In the genomic region with DNA sequence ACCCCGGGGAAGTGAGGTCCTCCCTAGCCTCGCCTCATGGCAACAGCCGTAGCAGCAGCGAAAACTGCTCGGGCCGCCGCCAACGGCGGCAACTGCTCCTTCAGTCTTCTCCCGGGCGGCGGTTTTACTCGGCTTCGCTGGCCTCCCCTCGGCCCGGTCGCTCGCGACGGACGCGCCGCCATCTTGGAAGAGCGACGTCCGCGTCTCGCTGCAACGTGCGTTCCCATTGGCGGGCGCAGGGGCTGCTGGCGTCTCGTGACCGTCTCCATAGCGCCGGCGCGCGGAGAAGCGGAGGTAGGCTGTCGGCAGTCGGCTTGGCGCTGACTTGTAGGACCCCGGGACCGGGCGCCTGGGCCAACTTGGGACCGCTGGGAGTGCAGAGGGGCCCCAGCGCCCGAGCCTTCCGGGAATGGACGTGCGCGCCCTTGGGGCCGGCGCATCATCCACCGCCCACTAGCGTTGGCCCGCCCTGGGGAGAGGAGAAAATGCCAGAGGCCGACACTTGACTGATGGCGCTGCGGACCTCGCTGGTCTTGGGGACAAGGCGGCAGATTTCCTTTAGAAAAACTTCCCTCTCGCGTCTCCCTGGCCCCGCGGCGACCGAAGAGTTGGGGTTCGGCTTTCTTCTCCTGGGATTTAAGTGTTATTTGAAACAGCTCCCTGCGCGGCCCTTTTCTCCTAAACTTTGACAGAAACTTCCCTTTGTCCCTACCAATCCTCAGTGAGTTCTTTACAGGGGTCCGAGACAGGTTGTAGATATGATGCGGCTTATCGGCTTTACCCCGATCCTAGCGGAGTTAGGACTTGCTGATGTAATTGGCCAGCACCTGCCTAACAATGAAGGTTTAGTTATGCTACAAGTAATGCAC, we compare ENCODE assay signal across 1 cellular context.
A peak's percentile ranks its signal among the peaks of the same experiment; 100 is the strongest.
TF ChIP-seq lines count a peak whose summit lies in the region.

A gene with protein sequence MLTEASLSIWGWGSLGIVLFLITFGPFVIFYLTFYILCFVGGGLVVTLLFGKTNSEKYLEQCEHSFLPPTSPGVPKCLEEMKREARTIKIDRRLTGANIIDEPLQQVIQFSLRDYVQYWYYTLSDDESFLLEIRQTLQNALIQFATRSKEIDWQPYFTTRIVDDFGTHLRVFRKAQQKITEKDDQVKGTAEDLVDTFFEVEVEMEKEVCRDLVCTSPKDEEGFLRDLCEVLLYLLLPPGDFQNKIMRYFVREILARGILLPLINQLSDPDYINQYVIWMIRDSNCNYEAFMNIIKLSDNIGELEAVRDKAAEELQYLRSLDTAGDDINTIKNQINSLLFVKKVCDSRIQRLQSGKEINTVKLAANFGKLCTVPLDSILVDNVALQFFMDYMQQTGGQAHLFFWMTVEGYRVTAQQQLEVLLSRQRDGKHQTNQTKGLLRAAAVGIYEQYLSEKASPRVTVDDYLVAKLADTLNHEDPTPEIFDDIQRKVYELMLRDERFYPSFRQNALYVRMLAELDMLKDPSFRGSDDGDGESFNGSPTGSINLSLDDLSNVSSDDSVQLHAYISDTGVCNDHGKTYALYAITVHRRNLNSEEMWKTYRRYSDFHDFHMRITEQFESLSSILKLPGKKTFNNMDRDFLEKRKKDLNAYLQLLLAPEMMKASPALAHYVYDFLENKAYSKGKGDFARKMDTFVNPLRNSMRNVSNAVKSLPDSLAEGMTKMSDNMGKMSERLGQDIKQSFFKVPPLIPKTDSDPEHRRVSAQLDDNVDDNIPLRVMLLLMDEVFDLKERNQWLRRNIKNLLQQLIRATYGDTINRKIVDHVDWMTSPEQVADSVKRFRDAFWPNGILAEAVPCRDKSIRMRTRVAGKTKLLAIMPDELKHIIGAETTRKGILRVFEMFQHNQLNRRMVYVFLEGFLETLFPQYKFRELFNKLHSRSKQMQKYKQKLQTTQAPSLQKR (minus strand): TSS at position 193 of the 869 bp plus-strand sequence. CDS start 199 bp downstream, outside the sequence.

TF ChIP-seq in HepG2, 621 proteins besides CTCF, POLR2A, EP300 and RAD21 (continued from another document and continues in another):
- TF ChIP-seq ZNF468 (CRISPR knock-in tag; IDR thresholded peaks at IDR 0.05) = 0 out of 2 replicates have a peak, but pooled peaks have one; percentile 51
- TF ChIP-seq ARNT (IDR thresholded peaks at IDR 0.05) = no peak
- TF ChIP-seq, protein P1, sequence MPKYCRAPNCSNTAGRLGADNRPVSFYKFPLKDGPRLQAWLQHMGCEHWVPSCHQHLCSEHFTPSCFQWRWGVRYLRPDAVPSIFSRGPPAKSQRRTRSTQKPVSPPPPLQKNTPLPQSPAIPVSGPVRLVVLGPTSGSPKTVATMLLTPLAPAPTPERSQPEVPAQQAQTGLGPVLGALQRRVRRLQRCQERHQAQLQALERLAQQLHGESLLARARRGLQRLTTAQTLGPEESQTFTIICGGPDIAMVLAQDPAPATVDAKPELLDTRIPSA (CRISPR knock-in tag; IDR thresholded peaks at IDR 0.05; ENCODE audit: borderline replicate concordance) = no peak
- peak; percentile 90 for TF ChIP-seq U2AF1 (optimal IDR thresholded peaks at IDR 0.05; ENCODE audit: low read depth, low read length)
- 0 out of 2 replicates have a peak, but pooled peaks have one; percentile 38 for TF ChIP-seq MIER2 (CRISPR knock-in tag; IDR thresholded peaks at IDR 0.05)
- TF ChIP-seq FOXC1 (CRISPR knock-in tag; IDR thresholded peaks at IDR 0.05; ENCODE audit: borderline replicate concordance) = peak; percentile 64; the same call in 1 of the 2 replicates
- TF ChIP-seq, protein P2, sequence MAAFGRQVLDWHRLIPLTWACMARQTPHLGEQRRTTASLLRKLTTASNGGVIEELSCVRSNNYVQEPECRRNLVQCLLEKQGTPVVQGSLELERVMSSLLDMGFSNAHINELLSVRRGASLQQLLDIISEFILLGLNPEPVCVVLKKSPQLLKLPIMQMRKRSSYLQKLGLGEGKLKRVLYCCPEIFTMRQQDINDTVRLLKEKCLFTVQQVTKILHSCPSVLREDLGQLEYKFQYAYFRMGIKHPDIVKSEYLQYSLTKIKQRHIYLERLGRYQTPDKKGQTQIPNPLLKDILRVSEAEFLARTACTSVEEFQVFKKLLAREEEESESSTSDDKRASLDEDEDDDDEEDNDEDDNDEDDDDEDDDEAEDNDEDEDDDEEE (CRISPR knock-in tag; IDR thresholded peaks at IDR 0.05) = no peak
- TF ChIP-seq NKX3-1 (CRISPR knock-in tag; IDR thresholded peaks at IDR 0.05) = peak; percentile 76
- peak; percentile 55 for TF ChIP-seq MTF2 (CRISPR knock-in tag; IDR thresholded peaks at IDR 0.05; ENCODE audit: borderline replicate concordance)
- no peak for TF ChIP-seq THYN1 (CRISPR knock-in tag; IDR thresholded peaks at IDR 0.05; ENCODE audit: borderline replicate concordance, low read depth)
- peak; percentile 83 for TF ChIP-seq ZSCAN9 (CRISPR knock-in tag; IDR thresholded peaks at IDR 0.05; ENCODE audit: borderline replicate concordance)
- 0 out of 2 replicates have a peak, but pooled peaks have one; percentile 52 for TF ChIP-seq ZNF839 (CRISPR knock-in tag; IDR thresholded peaks at IDR 0.05; ENCODE audit: borderline replicate concordance)
- 0 out of 2 replicates have a peak, but pooled peaks have one; percentile 59 for TF ChIP-seq ZSCAN30 (CRISPR knock-in tag; IDR thresholded peaks at IDR 0.05)
- no peak; the same call in none of the 2 replicates for TF ChIP-seq ATF1 (CRISPR knock-in tag; IDR thresholded peaks at IDR 0.05)
- TF ChIP-seq, protein P3, sequence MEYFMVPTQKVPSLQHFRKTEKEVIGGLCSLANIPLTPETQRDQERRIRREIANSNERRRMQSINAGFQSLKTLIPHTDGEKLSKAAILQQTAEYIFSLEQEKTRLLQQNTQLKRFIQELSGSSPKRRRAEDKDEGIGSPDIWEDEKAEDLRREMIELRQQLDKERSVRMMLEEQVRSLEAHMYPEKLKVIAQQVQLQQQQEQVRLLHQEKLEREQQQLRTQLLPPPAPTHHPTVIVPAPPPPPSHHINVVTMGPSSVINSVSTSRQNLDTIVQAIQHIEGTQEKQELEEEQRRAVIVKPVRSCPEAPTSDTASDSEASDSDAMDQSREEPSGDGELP (IDR thresholded peaks at IDR 0.05; ENCODE audit: borderline replicate concordance, low read depth) = peak; percentile 8; the same call in 1 of the 2 replicates
- TF ChIP-seq ZSCAN21 (CRISPR knock-in tag; IDR thresholded peaks at IDR 0.05; ENCODE audit: borderline replicate concordance) = peak; percentile 19; the same call in 1 of the 2 replicates
- TF ChIP-seq ELF1 (CRISPR knock-in tag; IDR thresholded peaks at IDR 0.05) = peak; percentile 79
- TF ChIP-seq ZNF501 (CRISPR knock-in tag; IDR thresholded peaks at IDR 0.05) = peak; percentile 89
- TF ChIP-seq, protein P4, sequence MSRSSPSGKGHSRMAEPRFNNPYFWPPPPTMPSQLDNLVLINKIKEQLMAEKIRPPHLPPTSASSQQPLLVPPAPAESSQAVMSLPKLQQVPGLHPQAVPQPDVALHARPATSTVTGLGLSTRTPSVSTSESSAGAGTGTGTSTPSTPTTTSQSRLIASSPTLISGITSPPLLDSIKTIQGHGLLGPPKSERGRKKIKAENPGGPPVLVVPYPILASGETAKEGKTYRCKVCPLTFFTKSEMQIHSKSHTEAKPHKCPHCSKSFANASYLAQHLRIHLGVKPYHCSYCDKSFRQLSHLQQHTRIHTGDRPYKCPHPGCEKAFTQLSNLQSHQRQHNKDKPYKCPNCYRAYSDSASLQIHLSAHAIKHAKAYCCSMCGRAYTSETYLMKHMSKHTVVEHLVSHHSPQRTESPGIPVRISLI (CRISPR knock-in tag; IDR thresholded peaks at IDR 0.05; ENCODE audit: borderline replicate concordance) = no peak
- TF ChIP-seq, protein P5, sequence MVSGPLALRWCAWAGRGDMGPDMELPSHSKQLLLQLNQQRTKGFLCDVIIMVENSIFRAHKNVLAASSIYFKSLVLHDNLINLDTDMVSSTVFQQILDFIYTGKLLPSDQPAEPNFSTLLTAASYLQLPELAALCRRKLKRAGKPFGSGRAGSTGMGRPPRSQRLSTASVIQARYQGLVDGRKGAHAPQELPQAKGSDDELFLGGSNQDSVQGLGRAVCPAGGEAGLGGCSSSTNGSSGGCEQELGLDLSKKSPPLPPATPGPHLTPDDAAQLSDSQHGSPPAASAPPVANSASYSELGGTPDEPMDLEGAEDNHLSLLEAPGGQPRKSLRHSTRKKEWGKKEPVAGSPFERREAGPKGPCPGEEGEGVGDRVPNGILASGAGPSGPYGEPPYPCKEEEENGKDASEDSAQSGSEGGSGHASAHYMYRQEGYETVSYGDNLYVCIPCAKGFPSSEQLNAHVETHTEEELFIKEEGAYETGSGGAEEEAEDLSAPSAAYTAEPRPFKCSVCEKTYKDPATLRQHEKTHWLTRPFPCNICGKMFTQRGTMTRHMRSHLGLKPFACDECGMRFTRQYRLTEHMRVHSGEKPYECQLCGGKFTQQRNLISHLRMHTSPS (CRISPR knock-in tag; IDR thresholded peaks at IDR 0.05; ENCODE audit: low read depth) = no peak; the same call in 1 of the 2 replicates
- TF ChIP-seq, protein P6, sequence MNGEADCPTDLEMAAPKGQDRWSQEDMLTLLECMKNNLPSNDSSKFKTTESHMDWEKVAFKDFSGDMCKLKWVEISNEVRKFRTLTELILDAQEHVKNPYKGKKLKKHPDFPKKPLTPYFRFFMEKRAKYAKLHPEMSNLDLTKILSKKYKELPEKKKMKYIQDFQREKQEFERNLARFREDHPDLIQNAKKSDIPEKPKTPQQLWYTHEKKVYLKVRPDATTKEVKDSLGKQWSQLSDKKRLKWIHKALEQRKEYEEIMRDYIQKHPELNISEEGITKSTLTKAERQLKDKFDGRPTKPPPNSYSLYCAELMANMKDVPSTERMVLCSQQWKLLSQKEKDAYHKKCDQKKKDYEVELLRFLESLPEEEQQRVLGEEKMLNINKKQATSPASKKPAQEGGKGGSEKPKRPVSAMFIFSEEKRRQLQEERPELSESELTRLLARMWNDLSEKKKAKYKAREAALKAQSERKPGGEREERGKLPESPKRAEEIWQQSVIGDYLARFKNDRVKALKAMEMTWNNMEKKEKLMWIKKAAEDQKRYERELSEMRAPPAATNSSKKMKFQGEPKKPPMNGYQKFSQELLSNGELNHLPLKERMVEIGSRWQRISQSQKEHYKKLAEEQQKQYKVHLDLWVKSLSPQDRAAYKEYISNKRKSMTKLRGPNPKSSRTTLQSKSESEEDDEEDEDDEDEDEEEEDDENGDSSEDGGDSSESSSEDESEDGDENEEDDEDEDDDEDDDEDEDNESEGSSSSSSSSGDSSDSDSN (CRISPR knock-in tag; IDR thresholded peaks at IDR 0.05) = peak; percentile 99
- no peak; the same call in 1 of the 2 replicates for TF ChIP-seq SAFB2 (CRISPR knock-in tag; IDR thresholded peaks at IDR 0.05; ENCODE audit: borderline replicate concordance, low read depth)
- TF ChIP-seq, protein P7, sequence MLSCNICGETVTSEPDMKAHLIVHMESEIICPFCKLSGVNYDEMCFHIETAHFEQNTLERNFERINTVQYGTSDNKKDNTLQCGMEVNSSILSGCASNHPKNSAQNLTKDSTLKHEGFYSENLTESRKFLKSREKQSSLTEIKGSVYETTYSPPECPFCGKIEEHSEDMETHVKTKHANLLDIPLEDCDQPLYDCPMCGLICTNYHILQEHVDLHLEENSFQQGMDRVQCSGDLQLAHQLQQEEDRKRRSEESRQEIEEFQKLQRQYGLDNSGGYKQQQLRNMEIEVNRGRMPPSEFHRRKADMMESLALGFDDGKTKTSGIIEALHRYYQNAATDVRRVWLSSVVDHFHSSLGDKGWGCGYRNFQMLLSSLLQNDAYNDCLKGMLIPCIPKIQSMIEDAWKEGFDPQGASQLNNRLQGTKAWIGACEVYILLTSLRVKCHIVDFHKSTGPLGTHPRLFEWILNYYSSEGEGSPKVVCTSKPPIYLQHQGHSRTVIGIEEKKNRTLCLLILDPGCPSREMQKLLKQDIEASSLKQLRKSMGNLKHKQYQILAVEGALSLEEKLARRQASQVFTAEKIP (CRISPR knock-in tag; IDR thresholded peaks at IDR 0.05; ENCODE audit: borderline replicate concordance) = no peak
- TF ChIP-seq, protein P8, sequence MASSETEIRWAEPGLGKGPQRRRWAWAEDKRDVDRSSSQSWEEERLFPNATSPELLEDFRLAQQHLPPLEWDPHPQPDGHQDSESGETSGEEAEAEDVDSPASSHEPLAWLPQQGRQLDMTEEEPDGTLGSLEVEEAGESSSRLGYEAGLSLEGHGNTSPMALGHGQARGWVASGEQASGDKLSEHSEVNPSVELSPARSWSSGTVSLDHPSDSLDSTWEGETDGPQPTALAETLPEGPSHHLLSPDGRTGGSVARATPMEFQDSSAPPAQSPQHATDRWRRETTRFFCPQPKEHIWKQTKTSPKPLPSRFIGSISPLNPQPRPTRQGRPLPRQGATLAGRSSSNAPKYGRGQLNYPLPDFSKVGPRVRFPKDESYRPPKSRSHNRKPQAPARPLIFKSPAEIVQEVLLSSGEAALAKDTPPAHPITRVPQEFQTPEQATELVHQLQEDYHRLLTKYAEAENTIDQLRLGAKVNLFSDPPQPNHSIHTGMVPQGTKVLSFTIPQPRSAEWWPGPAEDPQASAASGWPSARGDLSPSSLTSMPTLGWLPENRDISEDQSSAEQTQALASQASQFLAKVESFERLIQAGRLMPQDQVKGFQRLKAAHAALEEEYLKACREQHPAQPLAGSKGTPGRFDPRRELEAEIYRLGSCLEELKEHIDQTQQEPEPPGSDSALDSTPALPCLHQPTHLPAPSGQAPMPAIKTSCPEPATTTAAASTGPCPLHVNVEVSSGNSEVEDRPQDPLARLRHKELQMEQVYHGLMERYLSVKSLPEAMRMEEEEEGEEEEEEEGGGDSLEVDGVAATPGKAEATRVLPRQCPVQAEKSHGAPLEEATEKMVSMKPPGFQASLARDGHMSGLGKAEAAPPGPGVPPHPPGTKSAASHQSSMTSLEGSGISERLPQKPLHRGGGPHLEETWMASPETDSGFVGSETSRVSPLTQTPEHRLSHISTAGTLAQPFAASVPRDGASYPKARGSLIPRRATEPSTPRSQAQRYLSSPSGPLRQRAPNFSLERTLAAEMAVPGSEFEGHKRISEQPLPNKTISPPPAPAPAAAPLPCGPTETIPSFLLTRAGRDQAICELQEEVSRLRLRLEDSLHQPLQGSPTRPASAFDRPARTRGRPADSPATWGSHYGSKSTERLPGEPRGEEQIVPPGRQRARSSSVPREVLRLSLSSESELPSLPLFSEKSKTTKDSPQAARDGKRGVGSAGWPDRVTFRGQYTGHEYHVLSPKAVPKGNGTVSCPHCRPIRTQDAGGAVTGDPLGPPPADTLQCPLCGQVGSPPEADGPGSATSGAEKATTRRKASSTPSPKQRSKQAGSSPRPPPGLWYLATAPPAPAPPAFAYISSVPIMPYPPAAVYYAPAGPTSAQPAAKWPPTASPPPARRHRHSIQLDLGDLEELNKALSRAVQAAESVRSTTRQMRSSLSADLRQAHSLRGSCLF (CRISPR knock-in tag; IDR thresholded peaks at IDR 0.05; ENCODE audit: borderline replicate concordance) = no peak
- TF ChIP-seq HNRNPLL (IDR thresholded peaks at IDR 0.05; ENCODE audit: low read depth, low read length, poor library complexity, severe bottlenecking) = peak; percentile 91
- TF ChIP-seq ZNF879 (CRISPR knock-in tag; IDR thresholded peaks at IDR 0.05) = no peak
- TF ChIP-seq XRCC5 (optimal IDR thresholded peaks at IDR 0.05; ENCODE audit: low read length) = peak; percentile 26
- peak; percentile 88; the same call in 1 of the 2 replicates for TF ChIP-seq ZNF232 (CRISPR knock-in tag; IDR thresholded peaks at IDR 0.05; ENCODE audit: borderline replicate concordance)
- TF ChIP-seq CHD4 (IDR thresholded peaks at IDR 0.05; ENCODE audit: borderline replicate concordance, low read length) = no peak
- TF ChIP-seq ARNTL (CRISPR knock-in tag; IDR thresholded peaks at IDR 0.05) = no peak
